2 cellular contexts compared by ENCODE assay signal in the genomic region with DNA sequence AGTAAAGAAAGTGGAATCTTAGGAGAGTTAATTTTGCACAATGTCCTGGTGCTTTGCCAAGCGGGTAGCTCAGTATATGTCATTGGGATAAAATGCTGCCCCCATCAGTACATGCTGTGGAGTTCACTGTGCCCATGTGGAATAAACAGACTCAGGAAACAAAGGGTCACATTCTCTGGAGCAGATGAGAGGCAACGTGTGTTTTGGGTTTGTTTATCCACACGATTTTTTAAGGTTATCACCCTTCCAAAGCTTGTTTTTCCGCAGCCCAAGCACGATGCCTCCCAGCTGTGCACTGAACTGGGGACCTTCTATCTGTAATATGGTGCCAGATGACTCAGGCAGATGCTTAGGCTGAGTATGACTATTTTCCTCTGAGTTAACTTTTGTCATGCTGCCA.
A peak's percentile ranks its signal among the peaks of the same experiment; 100 is the strongest.
TF ChIP-seq lines count a peak whose summit lies in the region.

No MANE protein-coding gene starts in this region.

TF ChIP-seq in HCT116, 20 proteins besides CTCF, POLR2A, EP300 and RAD21:
- TF ChIP-seq SP1 (IDR thresholded peaks at IDR 0.05; ENCODE audit: low read depth) (no peak), EZH2phosphoT487 (IDR thresholded peaks at IDR 0.05; ENCODE audit: borderline replicate concordance) (no peak), ELF1 (IDR thresholded peaks at IDR 0.05; ENCODE audit: borderline replicate concordance, low read depth) (no peak)

TF ChIP-seq in endothelial cell of umbilical vein, 7 proteins besides CTCF, POLR2A, EP300 and RAD21:
- peak; percentile 20 for TF ChIP-seq GATA2 (IDR thresholded peaks at IDR 0.05; ENCODE audit: insufficient read depth, insufficient read length, low read depth, low read length)
- TF ChIP-seq MYC (IDR thresholded peaks at IDR 0.05; ENCODE audit: low read depth, low read length), result no peak
- TF ChIP-seq FOS (IDR thresholded peaks at IDR 0.05; ENCODE audit: borderline replicate concordance, insufficient read depth, low read length), result peak; percentile 42
- TF ChIP-seq, protein P1, sequence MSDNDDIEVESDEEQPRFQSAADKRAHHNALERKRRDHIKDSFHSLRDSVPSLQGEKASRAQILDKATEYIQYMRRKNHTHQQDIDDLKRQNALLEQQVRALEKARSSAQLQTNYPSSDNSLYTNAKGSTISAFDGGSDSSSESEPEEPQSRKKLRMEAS (IDR thresholded peaks at IDR 0.05; ENCODE audit: insufficient read depth, insufficient read length), result no peak
TF ChIP-seq in endothelial cell of umbilical vein: peak in this region for 2.
